ENCODE assay signal across 13 cellular contexts in genomic region chr20:40630723-40631631, GRCh38.
"Had no signal": no experiment of that assay in that cellular context is flagged by ENCODE, and none has a peak within 500 bp of the region (broad histone marks: within the 10 kb centered on the region; RNA-seq: fewer than 3 reads in every experiment).

No MANE protein-coding gene starts in this region.

- H3K27ac Mint-ChIP-seq: activated naive CD4-positive, alpha-beta T cell treated with anti-CD3 and anti-CD28 coated beads, Interleukin-2, amount 10 ng/mL, durations not matched to agents 7 days and 5 days; activated T-cell treated with anti-CD3 and anti-CD28 coated beads, Interleukin-2, amount 50 U/mL, for 24 hours; mesothelial cell of epicardium; stimulated activated naive CD8-positive, alpha-beta T cell treated with anti-CD3 and anti-CD28 coated beads, Interleukin-15, Interleukin-2, amounts not matched to agents 100 ng/mL and 50 ng/mL, for 24 hours had no signal

- FAIRE-seq: bronchial epithelial cell, urothelium cell line had no signal

- H3K27ac ChIP-seq: testis had no signal

- H3K36me3 ChIP-seq: ascending aorta had no signal

- H3K9me3 Mint-ChIP-seq: activated naive CD4-positive, alpha-beta T cell treated with anti-CD3 and anti-CD28 coated beads, Interleukin-2, amount 10 ng/mL, durations not matched to agents 7 days and 5 days; activated T-cell treated with anti-CD3 and anti-CD28 coated beads, Interleukin-2, amount 50 U/mL, for 24 hours had no signal

- H3K4me3 Mint-ChIP-seq: activated naive CD4-positive, alpha-beta T cell treated with anti-CD3 and anti-CD28 coated beads, Interleukin-2, amount 10 ng/mL, durations not matched to agents 7 days and 5 days; activated T-cell treated with anti-CD3 and anti-CD28 coated beads, Interleukin-2, amount 50 U/mL, for 24 hours; mesothelial cell of epicardium; stimulated activated naive CD8-positive, alpha-beta T cell treated with anti-CD3 and anti-CD28 coated beads, Interleukin-15, Interleukin-2, amounts not matched to agents 100 ng/mL and 50 ng/mL, for 24 hours had no signal

- H3K4me3 ChIP-seq: ascending aorta, testis had no signal

- H3K4me1 ChIP-seq: testis had no signal

- H3K4me1 Mint-ChIP-seq: activated naive CD4-positive, alpha-beta T cell treated with anti-CD3 and anti-CD28 coated beads, Interleukin-2, amount 10 ng/mL, durations not matched to agents 7 days and 5 days; mesothelial cell of epicardium had no signal

- H3K27me3 ChIP-seq: ascending aorta, testis had no signal

- H3K9me3 ChIP-seq: testis had no signal

- H3K36me3 Mint-ChIP-seq: activated naive CD4-positive, alpha-beta T cell treated with anti-CD3 and anti-CD28 coated beads, Interleukin-2, amount 10 ng/mL, durations not matched to agents 7 days and 5 days; mesothelial cell of epicardium had no signal

- DNase-seq: activated naive CD4-positive, alpha-beta T cell treated with anti-CD3 and anti-CD28 coated beads, Interleukin-2, amount 10 ng/mL, durations not matched to agents 7 days and 5 days; activated T-cell treated with anti-CD3 and anti-CD28 coated beads, Interleukin-2, amount 50 U/mL, for 24 hours; dermis blood vessel endothelial cell; erythroblast; hypothalamus; kidney glomerular epithelial cell; testis had no signal

- ATAC-seq: sciatic nerve had no signal
